In genomic region chr13:94435604-94436226, GRCh38 we compare ENCODE assay signal across 8 cellular contexts. TPM values are rescaled to one million over a fixed set of nuclear protein-coding genes. Genes with fewer than 3 reads are reported as not detected.
DNase-seq lines count a peak whose midpoint lies in the region; ATAC-seq and TF ChIP-seq lines count a peak whose summit lies in the region.

No MANE protein-coding gene starts in this region.

- POLR2A ChIA-PET in RWPE1 (lab: Yijun Ruan, JAX; ENCODE audit: low non-redundant PET): interaction anchor here (0.6 kb wide), 1 partner anchor 692 kb away, joined by 3 read pairs; no protein-coding TSS in a partner anchor
- POLR2A ChIA-PET in naive thymus-derived CD4-positive, alpha-beta T cell (lab: Charles Lee): interaction anchor here (0.6 to 1.1 kb wide), 4 partner anchors 107 to 185 kb away, joined by 3 read pairs; no protein-coding TSS in a partner anchor

- H3K4me3 Mint-ChIP-seq in naive thymus-derived CD4-positive, alpha-beta T cell: no peak overlapping the region

- no peaks in the 10 kb centered on the region for H3K9me3 ChIP-seq in naive thymus-derived CD4-positive, alpha-beta T cell (ENCODE audit: control insufficient read depth in 2 of 3, low read length in 3 of 3)

- CTCF ChIA-PET in RWPE1 (lab: Yijun Ruan, JAX): interaction anchor here (0.6 to 5.1 kb wide), 12 partner anchors 11 to 1043 kb away, joined by 3 to 31 read pairs (median 4); no protein-coding TSS in a partner anchor
- CTCF ChIA-PET in naive thymus-derived CD4-positive, alpha-beta T cell (lab: Charles Lee): interaction anchor here (0.6 to 13.1 kb wide), 13 partner anchors 9 to 720 kb away, joined by 3 to 273 read pairs (median 3); partner anchors contain the start of gene TGDS

- TF ChIP-seq CTCF in RWPE1 (conservative IDR thresholded peaks at IDR 0.05; ENCODE audit: low read depth): peak; percentile 71

- H3K27me3 Mint-ChIP-seq in naive thymus-derived CD4-positive, alpha-beta T cell: peaks cover 0 to 3% (median 0%) of the 10 kb centered on the region in 5 donors

- H3K4me1 Mint-ChIP-seq in naive thymus-derived CD4-positive, alpha-beta T cell: peaks cover 0 to 16% (median 0%) of the 10 kb centered on the region in 7 donors

- peaks cover 0 to 2% (median 0%) of the 10 kb centered on the region in 11 donors for H3K9me3 Mint-ChIP-seq in naive thymus-derived CD4-positive, alpha-beta T cell

- no peaks in the 10 kb centered on the region for H3K36me3 Mint-ChIP-seq in naive thymus-derived CD4-positive, alpha-beta T cell

- H3K27me3 ChIP-seq in naive thymus-derived CD4-positive, alpha-beta T cell (ENCODE audit: control insufficient read depth in 2 of 2, insufficient read depth in 2 of 2, low read length in 2 of 2): no peaks in the 10 kb centered on the region

- H3K4me1 ChIP-seq in naive thymus-derived CD4-positive, alpha-beta T cell (ENCODE audit: control insufficient read depth in 2 of 2, insufficient read depth in 2 of 2, low read length in 2 of 2): no peaks in the 10 kb centered on the region

- no peak overlapping the region for H3K27ac Mint-ChIP-seq in naive thymus-derived CD4-positive, alpha-beta T cell

- intact Hi-C loops in naive thymus-derived CD4-positive, alpha-beta T cell (cut with micrococcal nuclease): loop anchor here (1.0 to 10.0 kb wide), 8 partner anchors 72 to 1043 kb away; no protein-coding TSS in a partner anchor

- H3K36me3 ChIP-seq in naive thymus-derived CD4-positive, alpha-beta T cell (ENCODE audit: control insufficient read depth in 2 of 3, insufficient read depth in 3 of 3, low read length in 3 of 3): no peaks in the 10 kb centered on the region

- peak; percentile 61 for DNase-seq in DMS79 (lab: John Stamatoyannopoulos, UW)
- DNase-seq in M059J (ENCODE audit: low read depth): peak; percentile 43
- DNase-seq in RWPE1 (ENCODE audit: low spot score): peak; percentile 53
- DNase-seq in epidermal melanocyte (ENCODE audit: insufficient read length, low spot score): peak; percentile 56
- peak in 7 of 9 donors; percentile 18 to 63 (median 50) for DNase-seq in naive thymus-derived CD4-positive, alpha-beta T cell
- DNase-seq in GOT3 (lab: John Stamatoyannopoulos, UW): no peak
- DNase-seq in activated CD4-positive, alpha-beta T cell treated with anti-CD3 and anti-CD28 coated beads for 4 hours: no peak

- no peak overlapping the region for H3K4me3 ChIP-seq in naive thymus-derived CD4-positive, alpha-beta T cell (ENCODE audit: low read length)

- peak; percentile 61 for ATAC-seq in GM19467 (IDR thresholded peaks at IDR 0.05; ENCODE audit: unreplicated experiment)
- ATAC-seq in naive thymus-derived CD4-positive, alpha-beta T cell: peak; percentile 73

- no peak overlapping the region for H3K27ac ChIP-seq in RWPE1
- H3K27ac ChIP-seq in naive thymus-derived CD4-positive, alpha-beta T cell (ENCODE audit: low read depth, low read length): no peak overlapping the region

RNA-seq across cellular contexts. Expression of gene DCT, which starts 43.8 kb away (rescaled TPM):
- total RNA-seq in M059J (2014; rRNA removed; shearing (Covaris generic)): not detected in 2 replicates
- total RNA-seq in naive thymus-derived CD4-positive, alpha-beta T cell: 1 to 10 TPM in 2 of 5 experiments, under 1 TPM in 3; 0.19 to 1.9 (median 0.74) TPM
- polyA plus RNA-seq in naive thymus-derived CD4-positive, alpha-beta T cell: under 1 TPM in 1 of 2 donors, not detected in 1; 0.37 TPM

Comparison
In these comparisons a context has a peak if more than half of its experiments do, and no peak if none do; other contexts are left out.
1. DNase-seq: peak in DMS79 (single experiment), M059J (single experiment), RWPE1 (single experiment), epidermal melanocyte (single experiment) and naive thymus-derived CD4-positive, alpha-beta T cell (7 of 9); none in GOT3 (single experiment) and activated CD4-positive, alpha-beta T cell treated with anti-CD3 and anti-CD28 coated beads for 4 hours (0 of 2).